In the genomic region with DNA sequence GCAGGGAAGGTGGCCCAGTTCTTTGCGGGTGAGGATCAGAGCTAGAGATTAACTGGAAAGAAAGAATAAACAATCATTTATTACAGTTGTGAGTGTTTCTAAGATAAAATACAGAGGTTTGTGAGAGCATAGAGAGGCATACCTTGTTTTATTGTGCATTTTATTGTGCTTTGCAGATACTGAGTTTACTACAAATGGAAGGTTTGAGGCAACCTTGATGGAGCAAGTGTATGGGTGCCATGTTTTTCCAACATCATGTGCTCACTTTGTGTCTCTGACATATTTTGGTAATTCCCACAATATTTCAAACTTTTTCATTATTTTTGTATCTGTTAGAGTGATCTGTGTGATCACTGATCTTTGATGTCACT, we compare ENCODE assay signal across 1 cellular context.
TF ChIP-seq lines count a peak whose summit lies in the region.

No MANE protein-coding gene starts in this region.

TF ChIP-seq in endothelial cell of umbilical vein, 7 proteins besides CTCF, POLR2A, EP300 and RAD21:
- TF ChIP-seq, protein P1, sequence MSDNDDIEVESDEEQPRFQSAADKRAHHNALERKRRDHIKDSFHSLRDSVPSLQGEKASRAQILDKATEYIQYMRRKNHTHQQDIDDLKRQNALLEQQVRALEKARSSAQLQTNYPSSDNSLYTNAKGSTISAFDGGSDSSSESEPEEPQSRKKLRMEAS (IDR thresholded peaks at IDR 0.05; ENCODE audit: insufficient read depth, insufficient read length), result no peak
- TF ChIP-seq EZH2 (IDR thresholded peaks at IDR 0.05; ENCODE audit: borderline replicate concordance, low read depth, low read length, severe bottlenecking), result no peak
